In the genomic region with DNA sequence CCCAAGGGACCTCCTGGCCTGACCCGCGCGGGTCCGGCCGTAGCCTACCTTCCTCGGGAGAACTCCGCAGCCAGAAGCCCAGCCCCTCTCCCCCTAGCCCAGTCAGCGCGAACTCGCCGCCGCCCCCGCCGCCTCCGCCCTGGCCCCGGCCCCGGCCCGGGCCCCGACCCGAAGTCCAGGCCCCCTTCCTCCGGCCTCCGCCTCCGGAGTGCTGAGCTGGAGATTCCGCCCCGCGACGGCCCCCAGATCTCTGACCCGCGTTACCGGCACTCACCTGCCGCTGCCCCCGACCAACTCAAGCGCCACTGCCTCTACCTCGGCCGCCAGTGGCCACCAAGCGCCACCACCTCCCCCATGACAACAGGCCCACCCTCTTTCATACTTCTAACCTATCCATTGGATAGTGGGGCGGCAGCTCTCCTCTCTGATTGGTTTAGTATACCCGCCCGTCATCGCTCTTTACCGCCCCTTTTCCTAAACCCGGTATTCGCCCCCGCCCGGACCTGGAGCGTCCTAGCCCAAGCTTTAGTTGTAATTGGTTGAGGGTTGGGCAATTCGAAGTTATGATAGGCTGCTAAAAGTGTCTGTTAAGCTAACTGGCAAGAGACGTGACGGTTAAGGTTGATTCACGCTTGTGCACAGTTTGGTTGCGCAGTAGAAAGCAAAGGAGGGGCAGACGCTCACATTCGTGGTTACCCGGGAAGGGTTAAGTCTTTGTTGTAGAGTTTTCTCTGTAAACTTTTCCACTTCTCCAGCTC, we compare ENCODE assay signal across 8 cellular contexts. TPM values are rescaled to one million over a fixed set of nuclear protein-coding genes. Genes with fewer than 3 reads are reported as not detected.
DNase-seq lines count a peak whose midpoint lies in the region; ATAC-seq and TF ChIP-seq lines count a peak whose summit lies in the region.

Gene NUMB, minus strand, starts transcription at position 328 of the 758 bp plus-strand sequence. CDS start 102,795 bp downstream, outside the sequence.

- WGBS in suprapubic skin = 2% methylated on average over 47 of the region's 54 CpGs

- H3K4me3 Mint-ChIP-seq in activated naive CD4-positive, alpha-beta T cell treated with anti-CD3 and anti-CD28 coated beads, Interleukin-2, amount 50 U/mL, for 24 hours = peak within 1 kb of the TSS; percentile 95

- no peaks in the 10 kb centered on the region for H3K27me3 Mint-ChIP-seq in activated naive CD4-positive, alpha-beta T cell treated with anti-CD3 and anti-CD28 coated beads, Interleukin-2, amount 50 U/mL, for 24 hours

- H3K27ac ChIP-seq in suprapubic skin = peak within 1 kb of the TSS; percentile 95

- TF ChIP-seq EP300 in suprapubic skin (IDR thresholded peaks at IDR 0.05) = no peak

- H3K27me3 ChIP-seq in suprapubic skin = no peaks in the 10 kb centered on the region

- no peaks in the 10 kb centered on the region for H3K36me3 Mint-ChIP-seq in activated naive CD4-positive, alpha-beta T cell treated with anti-CD3 and anti-CD28 coated beads, Interleukin-2, amount 50 U/mL, for 24 hours

- peak within 1 kb of the TSS; percentile 85 for H3K4me3 ChIP-seq in GM08714 (ENCODE audit: low read length)
- H3K4me3 ChIP-seq in suprapubic skin = peak within 1 kb of the TSS; percentile 99

- H3K4me1 Mint-ChIP-seq in activated naive CD4-positive, alpha-beta T cell treated with anti-CD3 and anti-CD28 coated beads, Interleukin-2, amount 50 U/mL, for 24 hours = peaks cover 47% of the 10 kb centered on the region

- H3K9me3 Mint-ChIP-seq in activated naive CD4-positive, alpha-beta T cell treated with anti-CD3 and anti-CD28 coated beads, Interleukin-2, amount 50 U/mL, for 24 hours = no peaks in the 10 kb centered on the region

- H3K36me3 ChIP-seq in suprapubic skin = no peaks in the 10 kb centered on the region

- H3K4me1 ChIP-seq in suprapubic skin = peaks cover 55% of the 10 kb centered on the region

- TF ChIP-seq POLR2A in suprapubic skin (IDR thresholded peaks at IDR 0.05) = peak in 1 of 2 donors; percentile 64

- H3K27ac Mint-ChIP-seq in activated naive CD4-positive, alpha-beta T cell treated with anti-CD3 and anti-CD28 coated beads, Interleukin-2, amount 50 U/mL, for 24 hours = peak within 1 kb of the TSS; percentile 96

- DNase-seq in NCI-H1092 (lab: John Stamatoyannopoulos, UW) (peak; percentile 99), globus pallidus (ENCODE audit: low spot score) (peak; percentile 100), nucleus accumbens (lab: John Stamatoyannopoulos, UW) (peak; percentile 68 to 100 (median 97)), suprapubic skin (ENCODE audit: low spot score in 2 of 2) (peak; percentile 99)

- no peaks in the 10 kb centered on the region for H3K9me3 ChIP-seq in suprapubic skin

- ATAC-seq in HG02588 (IDR thresholded peaks at IDR 0.05; ENCODE audit: unreplicated experiment) (peak; percentile 90), SK-N-SH treated with all-trans-retinoic acid at 6 μM for 48 hours (peak; percentile 95)

- TF ChIP-seq CTCF in suprapubic skin (IDR thresholded peaks at IDR 0.05) = no peak

TF ChIP-seq in SK-N-SH treated with all-trans-retinoic acid at 6 μM for 48 hours, 23 proteins besides CTCF, POLR2A, EP300 and RAD21:
- TF ChIP-seq, protein P1, sequence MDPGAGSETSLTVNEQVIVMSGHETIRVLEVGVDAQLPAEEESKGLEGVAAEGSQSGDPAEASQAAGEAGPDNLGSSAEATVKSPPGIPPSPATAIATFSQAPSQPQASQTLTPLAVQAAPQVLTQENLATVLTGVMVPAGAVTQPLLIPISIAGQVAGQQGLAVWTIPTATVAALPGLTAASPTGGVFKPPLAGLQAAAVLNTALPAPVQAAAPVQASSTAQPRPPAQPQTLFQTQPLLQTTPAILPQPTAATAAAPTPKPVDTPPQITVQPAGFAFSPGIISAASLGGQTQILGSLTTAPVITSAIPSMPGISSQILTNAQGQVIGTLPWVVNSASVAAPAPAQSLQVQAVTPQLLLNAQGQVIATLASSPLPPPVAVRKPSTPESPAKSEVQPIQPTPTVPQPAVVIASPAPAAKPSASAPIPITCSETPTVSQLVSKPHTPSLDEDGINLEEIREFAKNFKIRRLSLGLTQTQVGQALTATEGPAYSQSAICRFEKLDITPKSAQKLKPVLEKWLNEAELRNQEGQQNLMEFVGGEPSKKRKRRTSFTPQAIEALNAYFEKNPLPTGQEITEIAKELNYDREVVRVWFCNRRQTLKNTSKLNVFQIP (CRISPR knock-in tag; IDR thresholded peaks at IDR 0.05; ENCODE audit: borderline replicate concordance, low read depth) = no peak
- TF ChIP-seq ZFP30 (CRISPR knock-in tag; IDR thresholded peaks at IDR 0.05) (no peak), ZC3H10 (CRISPR knock-in tag; IDR thresholded peaks at IDR 0.05) (no peak), CSDC2 (CRISPR knock-in tag; IDR thresholded peaks at IDR 0.05) (no peak), ZNF8 (CRISPR knock-in tag; IDR thresholded peaks at IDR 0.05) (no peak), PPARA (CRISPR knock-in tag; IDR thresholded peaks at IDR 0.05; ENCODE audit: borderline replicate concordance) (no peak)
- TF ChIP-seq, protein P2, sequence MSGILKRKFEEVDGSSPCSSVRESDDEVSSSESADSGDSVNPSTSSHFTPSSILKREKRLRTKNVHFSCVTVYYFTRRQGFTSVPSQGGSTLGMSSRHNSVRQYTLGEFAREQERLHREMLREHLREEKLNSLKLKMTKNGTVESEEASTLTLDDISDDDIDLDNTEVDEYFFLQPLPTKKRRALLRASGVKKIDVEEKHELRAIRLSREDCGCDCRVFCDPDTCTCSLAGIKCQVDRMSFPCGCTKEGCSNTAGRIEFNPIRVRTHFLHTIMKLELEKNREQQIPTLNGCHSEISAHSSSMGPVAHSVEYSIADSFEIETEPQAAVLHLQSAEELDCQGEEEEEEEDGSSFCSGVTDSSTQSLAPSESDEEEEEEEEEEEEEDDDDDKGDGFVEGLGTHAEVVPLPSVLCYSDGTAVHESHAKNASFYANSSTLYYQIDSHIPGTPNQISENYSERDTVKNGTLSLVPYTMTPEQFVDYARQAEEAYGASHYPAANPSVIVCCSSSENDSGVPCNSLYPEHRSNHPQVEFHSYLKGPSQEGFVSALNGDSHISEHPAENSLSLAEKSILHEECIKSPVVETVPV (CRISPR knock-in tag; IDR thresholded peaks at IDR 0.05) = no peak
- TF ChIP-seq, protein P3, sequence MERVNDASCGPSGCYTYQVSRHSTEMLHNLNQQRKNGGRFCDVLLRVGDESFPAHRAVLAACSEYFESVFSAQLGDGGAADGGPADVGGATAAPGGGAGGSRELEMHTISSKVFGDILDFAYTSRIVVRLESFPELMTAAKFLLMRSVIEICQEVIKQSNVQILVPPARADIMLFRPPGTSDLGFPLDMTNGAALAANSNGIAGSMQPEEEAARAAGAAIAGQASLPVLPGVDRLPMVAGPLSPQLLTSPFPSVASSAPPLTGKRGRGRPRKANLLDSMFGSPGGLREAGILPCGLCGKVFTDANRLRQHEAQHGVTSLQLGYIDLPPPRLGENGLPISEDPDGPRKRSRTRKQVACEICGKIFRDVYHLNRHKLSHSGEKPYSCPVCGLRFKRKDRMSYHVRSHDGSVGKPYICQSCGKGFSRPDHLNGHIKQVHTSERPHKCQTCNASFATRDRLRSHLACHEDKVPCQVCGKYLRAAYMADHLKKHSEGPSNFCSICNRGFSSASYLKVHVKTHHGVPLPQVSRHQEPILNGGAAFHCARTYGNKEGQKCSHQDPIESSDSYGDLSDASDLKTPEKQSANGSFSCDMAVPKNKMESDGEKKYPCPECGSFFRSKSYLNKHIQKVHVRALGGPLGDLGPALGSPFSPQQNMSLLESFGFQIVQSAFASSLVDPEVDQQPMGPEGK (CRISPR knock-in tag; IDR thresholded peaks at IDR 0.05; ENCODE audit: borderline replicate concordance) = no peak
- TF ChIP-seq, protein P4, sequence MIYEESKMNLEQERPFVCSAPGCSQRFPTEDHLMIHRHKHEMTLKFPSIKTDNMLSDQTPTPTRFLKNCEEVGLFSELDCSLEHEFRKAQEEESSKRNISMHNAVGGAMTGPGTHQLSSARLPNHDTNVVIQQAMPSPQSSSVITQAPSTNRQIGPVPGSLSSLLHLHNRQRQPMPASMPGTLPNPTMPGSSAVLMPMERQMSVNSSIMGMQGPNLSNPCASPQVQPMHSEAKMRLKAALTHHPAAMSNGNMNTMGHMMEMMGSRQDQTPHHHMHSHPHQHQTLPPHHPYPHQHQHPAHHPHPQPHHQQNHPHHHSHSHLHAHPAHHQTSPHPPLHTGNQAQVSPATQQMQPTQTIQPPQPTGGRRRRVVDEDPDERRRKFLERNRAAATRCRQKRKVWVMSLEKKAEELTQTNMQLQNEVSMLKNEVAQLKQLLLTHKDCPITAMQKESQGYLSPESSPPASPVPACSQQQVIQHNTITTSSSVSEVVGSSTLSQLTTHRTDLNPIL (CRISPR knock-in tag; IDR thresholded peaks at IDR 0.05; ENCODE audit: low read depth) = no peak

RNA-seq across cellular contexts. Expression of gene NUMB, which starts in this region (rescaled TPM):
- 10 to 100 TPM; 43.1 to 83.4 (median 50.2) TPM for total RNA-seq in suprapubic skin

Comparison
In these comparisons a context has a peak if more than half of its experiments do, and no peak if none do; other contexts are left out.
1. Peak in every context shown above with its lines: DNase-seq, ATAC-seq, H3K4me3 ChIP-seq and H3K27ac ChIP-seq.